9 cellular contexts compared by ENCODE assay signal in the genomic region with DNA sequence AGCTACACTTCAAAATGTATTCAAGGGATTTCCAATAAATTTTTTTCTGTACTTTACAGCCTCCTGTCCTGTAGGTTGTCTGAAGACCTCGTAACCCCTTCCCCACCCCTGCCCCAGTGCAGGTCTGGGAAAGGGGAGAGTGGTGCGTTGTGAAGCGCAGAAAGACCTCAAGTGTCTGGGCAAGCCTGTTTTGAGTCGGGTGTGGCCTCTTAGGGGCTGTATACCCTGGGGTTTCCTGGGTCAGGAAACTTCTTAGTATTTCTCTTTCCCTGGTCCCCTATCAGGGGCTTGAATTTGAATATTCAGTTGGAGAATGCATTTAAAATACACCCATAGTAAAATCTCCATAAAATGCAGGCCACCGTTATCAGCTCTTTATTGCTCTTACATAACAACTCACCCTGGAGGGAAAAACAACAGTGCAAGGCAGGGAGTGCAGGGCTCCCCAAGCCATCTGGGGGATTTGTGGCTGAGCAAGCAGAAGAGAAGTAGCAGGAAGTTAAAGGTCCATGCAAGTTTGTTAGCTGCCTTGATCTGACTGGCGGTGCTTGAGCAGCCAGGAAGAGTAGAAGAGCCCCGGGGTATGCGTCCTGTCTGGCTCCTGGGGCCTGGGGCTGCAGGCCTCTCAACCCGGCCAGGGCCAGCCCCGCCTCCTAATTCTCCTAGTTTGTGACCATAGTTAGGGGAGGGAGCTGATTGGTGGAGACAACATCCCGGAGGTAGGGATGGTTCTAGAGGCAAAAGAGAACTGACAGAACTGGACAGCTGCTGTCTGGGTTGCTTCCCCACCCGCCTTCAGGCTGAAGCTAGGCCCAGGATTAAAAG. TPM values are rescaled to one million over a fixed set of nuclear protein-coding genes. Genes with fewer than 3 reads are reported as not detected.
A peak's percentile ranks its signal among the peaks of the same experiment; 100 is the strongest.
DNase-seq lines count a peak whose midpoint lies in the region; ATAC-seq, FAIRE-seq and TF ChIP-seq lines count a peak whose summit lies in the region.
"Had no signal": no experiment of that assay in that cellular context is flagged by ENCODE, and none has a peak within 500 bp of the region (broad histone marks: within the 10 kb centered on the region; RNA-seq: fewer than 3 reads in every experiment).

No MANE protein-coding gene starts in this region.

- no peak overlapping the region for H3K9ac ChIP-seq in kidney (ENCODE audit: low read length in 2 of 2)

- H3K9me3 ChIP-seq in kidney (ENCODE audit: control insufficient read depth in 1 of 2, low read length in 2 of 2), result no peaks in the 10 kb centered on the region

- peaks cover 33% of the 10 kb centered on the region in 2 donors for H3K36me3 ChIP-seq in kidney (ENCODE audit: control insufficient read depth in 1 of 2, insufficient read depth in 2 of 2, low read length in 2 of 2)

- CTCF ChIA-PET in activated CD8-positive, alpha-beta memory T cell treated with anti-CD3 and anti-CD28 coated beads, Interleukin-2, amount 10 ng/mL, durations not matched to agents 7 days and 5 days (lab: Charles Lee), result interaction anchor here (1.3 kb wide), 1 partner anchor 12 kb away, joined by 3 read pairs; no protein-coding TSS in a partner anchor

- no peak overlapping the region for H3K4me3 Mint-ChIP-seq in activated CD8-positive, alpha-beta memory T cell treated with anti-CD3 and anti-CD28 coated beads, Interleukin-2, amount 10 ng/mL, durations not matched to agents 7 days and 5 days

- peaks cover 55% of the 10 kb centered on the region for H3K4me1 Mint-ChIP-seq in activated CD8-positive, alpha-beta memory T cell treated with anti-CD3 and anti-CD28 coated beads, Interleukin-2, amount 10 ng/mL, durations not matched to agents 7 days and 5 days

- no peak for ATAC-seq in activated CD8-positive, alpha-beta memory T cell treated with anti-CD3 and anti-CD28 coated beads, Interleukin-2, amount 10 ng/mL, durations not matched to agents 7 days and 5 days
- ATAC-seq in HG02571 (IDR thresholded peaks at IDR 0.05; ENCODE audit: unreplicated experiment) (no peak), GM19395 (IDR thresholded peaks at IDR 0.05; ENCODE audit: unreplicated experiment) (no peak)

- peaks cover 21% of the 10 kb centered on the region for H3K36me3 Mint-ChIP-seq in activated CD8-positive, alpha-beta memory T cell treated with anti-CD3 and anti-CD28 coated beads, Interleukin-2, amount 10 ng/mL, durations not matched to agents 7 days and 5 days

- no peak overlapping the region for H3K4me3 ChIP-seq in kidney (ENCODE audit: low read length in 2 of 2)

- H3K27ac Mint-ChIP-seq in activated CD8-positive, alpha-beta memory T cell treated with anti-CD3 and anti-CD28 coated beads, Interleukin-2, amount 10 ng/mL, durations not matched to agents 7 days and 5 days, result peak overlapping the region; percentile 81

- intact Hi-C loops in kidney (cut with DNase I), result no loop called here

- H3K27me3 Mint-ChIP-seq in activated CD8-positive, alpha-beta memory T cell treated with anti-CD3 and anti-CD28 coated beads, Interleukin-2, amount 10 ng/mL, durations not matched to agents 7 days and 5 days, result no peaks in the 10 kb centered on the region

- H3K9me3 Mint-ChIP-seq in activated CD8-positive, alpha-beta memory T cell treated with anti-CD3 and anti-CD28 coated beads, Interleukin-2, amount 10 ng/mL, durations not matched to agents 7 days and 5 days (ENCODE audit: low read depth), result no peaks in the 10 kb centered on the region

- no peak for TF ChIP-seq CTCF in kidney (IDR thresholded peaks at IDR 0.05; ENCODE audit: borderline replicate concordance, extremely low read depth, insufficient read depth)

- H3K27ac ChIP-seq in angular gyrus (ENCODE audit: low read depth, low read length) (peak overlapping the region; percentile 77), kidney (ENCODE audit: low read depth in 2 of 2, low read length in 2 of 2) (peak overlapping the region; percentile 39 to 78), temporal lobe (ENCODE audit: low read depth, low read length) (peak overlapping the region; percentile 90)

- FAIRE-seq in kidney (lab: Jason Lieb, UNC), result no peak
- FAIRE-seq: TTC549 had no signal

- peak; percentile 46 for DNase-seq in activated CD8-positive, alpha-beta memory T cell treated with anti-CD3 and anti-CD28 coated beads, Interleukin-2, amount 10 ng/mL, durations not matched to agents 7 days and 5 days
- DNase-seq in activated CD8-positive, alpha-beta memory T cell treated with anti-CD3 and anti-CD28 coated beads for 24 hours, result no peak
- peak; percentile 41 for DNase-seq in kidney
- DNase-seq in NCI-H1417 treated with DMSO at 0.1 percent for 48 hours (lab: John Stamatoyannopoulos, UW), result no peak

- H3K4me1 ChIP-seq in kidney (ENCODE audit: control insufficient read depth in 1 of 2, insufficient read depth in 1 of 2, low read depth in 1 of 2, low read length in 2 of 2), result peaks cover 0 to 22% of the 10 kb centered on the region in 2 donors

RNA-seq across cellular contexts. Expression of a gene that starts 25.7 kb away (rescaled TPM):
- 10 to 100 TPM; 61.9 to 68.5 TPM for total RNA-seq in activated CD8-positive, alpha-beta memory T cell treated with anti-CD3 and anti-CD28 coated beads, Interleukin-2, amount 10 ng/mL, durations not matched to agents 7 days and 5 days
- total RNA-seq in kidney (137 TPM), temporal lobe (17.9 TPM)
- 35.5 TPM for polyA plus RNA-seq in kidney (ENCODE audit: insufficient read depth, low read depth, low replicate concordance)

RNA-seq across cellular contexts. Expression of a gene that starts 26.2 kb away (rescaled TPM):
- total RNA-seq in activated CD8-positive, alpha-beta memory T cell treated with anti-CD3 and anti-CD28 coated beads, Interleukin-2, amount 10 ng/mL, durations not matched to agents 7 days and 5 days, result 10 to 100 TPM; 12.6 to 15.0 TPM
- total RNA-seq in kidney (9.7 TPM), temporal lobe (4.2 TPM)
- 7.8 TPM for polyA plus RNA-seq in kidney (ENCODE audit: insufficient read depth, low read depth, low replicate concordance)

RNA-seq across cellular contexts. Expression of a gene that starts 44.3 kb away (rescaled TPM):
- total RNA-seq in activated CD8-positive, alpha-beta memory T cell treated with anti-CD3 and anti-CD28 coated beads, Interleukin-2, amount 10 ng/mL, durations not matched to agents 7 days and 5 days, result not detected
- total RNA-seq in kidney (not detected), temporal lobe (not detected)
- polyA plus RNA-seq in kidney (ENCODE audit: insufficient read depth, low read depth, low replicate concordance), result not detected

RNA-seq across cellular contexts. Expression of a gene that starts 57.3 kb away (rescaled TPM):
- 10 to 100 TPM; 64.0 to 72.9 TPM for total RNA-seq in activated CD8-positive, alpha-beta memory T cell treated with anti-CD3 and anti-CD28 coated beads, Interleukin-2, amount 10 ng/mL, durations not matched to agents 7 days and 5 days
- total RNA-seq in kidney (73.5 TPM), temporal lobe (47.7 TPM)
- 40.1 TPM for polyA plus RNA-seq in kidney (ENCODE audit: insufficient read depth, low read depth, low replicate concordance)

RNA-seq across cellular contexts. Expression of a gene that starts 57.6 kb away (rescaled TPM):
- 1 to 10 TPM; 5.9 to 6.6 TPM for total RNA-seq in activated CD8-positive, alpha-beta memory T cell treated with anti-CD3 and anti-CD28 coated beads, Interleukin-2, amount 10 ng/mL, durations not matched to agents 7 days and 5 days
- total RNA-seq in kidney (4.0 TPM), temporal lobe (3.4 TPM)
- 2.5 TPM for polyA plus RNA-seq in kidney (ENCODE audit: insufficient read depth, low read depth, low replicate concordance)

Comparison
In these comparisons a context has a peak if more than half of its experiments do, and no peak if none do; other contexts are left out.
1. DNase-seq: peak in activated CD8-positive, alpha-beta memory T cell treated with anti-CD3 and anti-CD28 coated beads, Interleukin-2, amount 10 ng/mL, durations not matched to agents 7 days and 5 days (single experiment) and kidney (single experiment); none in activated CD8-positive, alpha-beta memory T cell treated with anti-CD3 and anti-CD28 coated beads for 24 hours (single experiment) and NCI-H1417 treated with DMSO at 0.1 percent for 48 hours (single experiment).
2. Peak in every context shown above with its lines, with median percentiles within 50 percentile points of each other: H3K27ac ChIP-seq.